Comparison of ENCODE assay signal across 1 cellular context in genomic region chr2:72990695-72991438, GRCh38.
TF ChIP-seq lines count a peak whose summit lies in the region.

No MANE protein-coding gene starts in this region.

TF ChIP-seq in GM23338, 12 proteins besides CTCF, POLR2A, EP300 and RAD21:
- TF ChIP-seq, protein P1, sequence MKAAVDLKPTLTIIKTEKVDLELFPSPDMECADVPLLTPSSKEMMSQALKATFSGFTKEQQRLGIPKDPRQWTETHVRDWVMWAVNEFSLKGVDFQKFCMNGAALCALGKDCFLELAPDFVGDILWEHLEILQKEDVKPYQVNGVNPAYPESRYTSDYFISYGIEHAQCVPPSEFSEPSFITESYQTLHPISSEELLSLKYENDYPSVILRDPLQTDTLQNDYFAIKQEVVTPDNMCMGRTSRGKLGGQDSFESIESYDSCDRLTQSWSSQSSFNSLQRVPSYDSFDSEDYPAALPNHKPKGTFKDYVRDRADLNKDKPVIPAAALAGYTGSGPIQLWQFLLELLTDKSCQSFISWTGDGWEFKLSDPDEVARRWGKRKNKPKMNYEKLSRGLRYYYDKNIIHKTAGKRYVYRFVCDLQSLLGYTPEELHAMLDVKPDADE (IDR thresholded peaks at IDR 0.05) = no peak
- no peak for TF ChIP-seq EZH2 (IDR thresholded peaks at IDR 0.05; ENCODE audit: low read depth, unreplicated experiment)
- no peak for TF ChIP-seq NANOG (IDR thresholded peaks at IDR 0.05; ENCODE audit: borderline replicate concordance)
- TF ChIP-seq POLR2AphosphoS5 (IDR thresholded peaks at IDR 0.05; ENCODE audit: low read depth) = no peak
- TF ChIP-seq ZNF331 (CRISPR knock-in tag; IDR thresholded peaks at IDR 0.05; ENCODE audit: low read depth) = no peak
- TF ChIP-seq, protein P2, sequence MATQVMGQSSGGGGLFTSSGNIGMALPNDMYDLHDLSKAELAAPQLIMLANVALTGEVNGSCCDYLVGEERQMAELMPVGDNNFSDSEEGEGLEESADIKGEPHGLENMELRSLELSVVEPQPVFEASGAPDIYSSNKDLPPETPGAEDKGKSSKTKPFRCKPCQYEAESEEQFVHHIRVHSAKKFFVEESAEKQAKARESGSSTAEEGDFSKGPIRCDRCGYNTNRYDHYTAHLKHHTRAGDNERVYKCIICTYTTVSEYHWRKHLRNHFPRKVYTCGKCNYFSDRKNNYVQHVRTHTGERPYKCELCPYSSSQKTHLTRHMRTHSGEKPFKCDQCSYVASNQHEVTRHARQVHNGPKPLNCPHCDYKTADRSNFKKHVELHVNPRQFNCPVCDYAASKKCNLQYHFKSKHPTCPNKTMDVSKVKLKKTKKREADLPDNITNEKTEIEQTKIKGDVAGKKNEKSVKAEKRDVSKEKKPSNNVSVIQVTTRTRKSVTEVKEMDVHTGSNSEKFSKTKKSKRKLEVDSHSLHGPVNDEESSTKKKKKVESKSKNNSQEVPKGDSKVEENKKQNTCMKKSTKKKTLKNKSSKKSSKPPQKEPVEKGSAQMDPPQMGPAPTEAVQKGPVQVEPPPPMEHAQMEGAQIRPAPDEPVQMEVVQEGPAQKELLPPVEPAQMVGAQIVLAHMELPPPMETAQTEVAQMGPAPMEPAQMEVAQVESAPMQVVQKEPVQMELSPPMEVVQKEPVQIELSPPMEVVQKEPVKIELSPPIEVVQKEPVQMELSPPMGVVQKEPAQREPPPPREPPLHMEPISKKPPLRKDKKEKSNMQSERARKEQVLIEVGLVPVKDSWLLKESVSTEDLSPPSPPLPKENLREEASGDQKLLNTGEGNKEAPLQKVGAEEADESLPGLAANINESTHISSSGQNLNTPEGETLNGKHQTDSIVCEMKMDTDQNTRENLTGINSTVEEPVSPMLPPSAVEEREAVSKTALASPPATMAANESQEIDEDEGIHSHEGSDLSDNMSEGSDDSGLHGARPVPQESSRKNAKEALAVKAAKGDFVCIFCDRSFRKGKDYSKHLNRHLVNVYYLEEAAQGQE (IDR thresholded peaks at IDR 0.05; ENCODE audit: unreplicated experiment) = no peak
- no peak for TF ChIP-seq EZH2phosphoT487 (IDR thresholded peaks at IDR 0.05; ENCODE audit: unreplicated experiment)
- no peak for TF ChIP-seq JUNB (IDR thresholded peaks at IDR 0.05; ENCODE audit: unreplicated experiment)
- TF ChIP-seq ZNF114 (CRISPR knock-in tag; IDR thresholded peaks at IDR 0.05) = no peak
- no peak for TF ChIP-seq STAT1 (IDR thresholded peaks at IDR 0.05; ENCODE audit: unreplicated experiment)
